16 cellular contexts compared by ENCODE assay signal in genomic region chr14:95410838-95411237, GRCh38.
A peak's percentile ranks its signal among the peaks of the same experiment; 100 is the strongest.
DNase-seq lines count a peak whose midpoint lies in the region; ATAC-seq and TF ChIP-seq lines count a peak whose summit lies in the region.
"Had no signal": no experiment of that assay in that cellular context is flagged by ENCODE, and none has a peak within 500 bp of the region (broad histone marks: within the 10 kb centered on the region; RNA-seq: fewer than 3 reads in every experiment).

No MANE protein-coding gene starts in this region.

- TF ChIP-seq CTCF in heart right ventricle (IDR thresholded peaks at IDR 0.05) = no peak
- TF ChIP-seq CTCF in ascending aorta (IDR thresholded peaks at IDR 0.05) = no peak
- TF ChIP-seq CTCF in tibial artery (IDR thresholded peaks at IDR 0.05) = no peak

- intact Hi-C loops in heart right ventricle (cut with DNase I) = no loop called here
- intact Hi-C loops in left cardiac atrium (cut with DNase I) = no loop called here
- intact Hi-C loops in ascending aorta (cut with DNase I) = no loop called here
- intact Hi-C loops in tibial artery (cut with DNase I; ENCODE audit: low total_unique reads) = no loop called here

- no peak overlapping the region for H3K4me2 ChIP-seq in neuronal stem cell (ENCODE audit: insufficient read depth, low read length, poor library complexity, severe bottlenecking)
- H3K4me2 ChIP-seq: BLaER1 had no signal

- DNase-seq in heart right ventricle (no peak), left cardiac atrium (no peak), ascending aorta (ENCODE audit: low spot score in 2 of 2) (no peak), neuronal stem cell (ENCODE audit: low spot score) (no peak), tibial artery (no peak), NCI-H1105 (lab: John Stamatoyannopoulos, UW) (no peak)
- no peak for DNase-seq in activated CD4-positive, CD25-positive, alpha-beta regulatory T cell treated with anti-CD3 and anti-CD28 coated beads, Interleukin-2, amount 50 U/mL, for 72 hours
- DNase-seq: 8988T; AML-193; Caco-2; CD8-positive, alpha-beta memory T cell; DND-41; GDM1; GOT3; H9 had no signal

- H3K9me3 ChIP-seq in heart right ventricle (no peaks in the 10 kb centered on the region), ascending aorta (no peaks in the 10 kb centered on the region), neuronal stem cell (replicated peaks in 1 of 2; ENCODE audit: control insufficient read depth in 2 of 2, insufficient read depth in 1 of 2, low read depth in 1 of 2, low read length in 2 of 2) (no peaks in the 10 kb centered on the region), tibial artery (no peaks in the 10 kb centered on the region)
- H3K9me3 ChIP-seq: BLaER1, Caco-2 had no signal

- no peak overlapping the region for H3K18ac ChIP-seq in neuronal stem cell (ENCODE audit: low read length)

- H3K23ac ChIP-seq in neuronal stem cell (ENCODE audit: low read depth, low read length, poor library complexity) = no peak overlapping the region

- H3K4me3 ChIP-seq in heart right ventricle (no peak overlapping the region), ascending aorta (no peak overlapping the region), neuronal stem cell (ENCODE audit: low read length in 2 of 2) (no peak overlapping the region), tibial artery (no peak overlapping the region)
- H3K4me3 ChIP-seq: BLaER1 had no signal

- H3K36me3 ChIP-seq in heart right ventricle = peaks cover 0 to 34% (median 0%) of the 10 kb centered on the region in 9 donors
- peaks cover 1 to 2% of the 10 kb centered on the region in 2 donors for H3K36me3 ChIP-seq in ascending aorta
- no peaks in the 10 kb centered on the region for H3K36me3 ChIP-seq in neuronal stem cell (replicated peaks in 1 of 2; ENCODE audit: control insufficient read depth in 2 of 2, insufficient read depth in 2 of 2, low read length in 2 of 2)
- peaks cover 0 to 5% (median 2%) of the 10 kb centered on the region in 3 donors for H3K36me3 ChIP-seq in tibial artery

- no peak overlapping the region for H2BK15ac ChIP-seq in neuronal stem cell (ENCODE audit: low read length)

- no peaks in the 10 kb centered on the region for H3K79me1 ChIP-seq in neuronal stem cell (ENCODE audit: low read depth, low read length)

- H2BK12ac ChIP-seq in neuronal stem cell (ENCODE audit: low read length) = no peak overlapping the region

- H3K27ac ChIP-seq in heart right ventricle = peak overlapping the region in 9 of 10 donors; percentile 16 to 78 (median 66)
- H3K27ac ChIP-seq in ascending aorta = peak overlapping the region; percentile 36 to 68
- H3K27ac ChIP-seq in neuronal stem cell (replicated peaks; ENCODE audit: low read length) = no peak overlapping the region
- peak overlapping the region; percentile 73 to 81 for H3K27ac ChIP-seq in tibial artery
- H3K27ac ChIP-seq: BLaER1 had no signal

- no peak overlapping the region for H3K4ac ChIP-seq in neuronal stem cell (ENCODE audit: low read length)

- H3K4me1 ChIP-seq in heart right ventricle (peaks cover 6 to 44% (median 17%) of the 10 kb centered on the region in 9 donors), ascending aorta (peaks cover 4 to 24% of the 10 kb centered on the region in 2 donors), neuronal stem cell (ENCODE audit: control insufficient read depth in 2 of 2, insufficient read depth in 1 of 2, low read depth in 1 of 2, low read length in 2 of 2) (peaks cover 0 to 16% of the 10 kb centered on the region in 2 donors), tibial artery (peaks cover 0 to 30% (median 25%) of the 10 kb centered on the region in 4 donors)
- H3K4me1 ChIP-seq: Caco-2 had no signal

- no peak overlapping the region for H2BK120ac ChIP-seq in neuronal stem cell (ENCODE audit: low read depth, low read length)

- no peak overlapping the region for H4K91ac ChIP-seq in neuronal stem cell (ENCODE audit: low read depth, low read length, poor library complexity)

- peak overlapping the region; percentile 10 for H2AK5ac ChIP-seq in neuronal stem cell (ENCODE audit: low read depth, low read length)

- H4K8ac ChIP-seq in neuronal stem cell (ENCODE audit: low read depth, low read length) = no peak overlapping the region

- ATAC-seq in heart right ventricle = no peak
- no peak for ATAC-seq in left cardiac atrium

- no peaks in the 10 kb centered on the region for H3K27me3 ChIP-seq in heart right ventricle
- H3K27me3 ChIP-seq in ascending aorta = no peaks in the 10 kb centered on the region
- peaks cover 0 to 51% (median 0%) of the 10 kb centered on the region in 3 experiments for H3K27me3 ChIP-seq in neuronal stem cell (ENCODE audit: control insufficient read depth in 3 of 3, insufficient read depth in 3 of 3, low read depth in 1 of 3, low read length in 3 of 3)
- H3K27me3 ChIP-seq in tibial artery = no peaks in the 10 kb centered on the region
- H3K27me3 ChIP-seq: BLaER1 had no signal

- H3K9ac ChIP-seq in neuronal stem cell (ENCODE audit: low read depth, low read length, poor library complexity) = no peak overlapping the region
- H3K9ac ChIP-seq: BLaER1 had no signal

- 69 to 75% methylated on average over 2 of the region's 2 CpGs for WGBS in heart right ventricle, 2 donors
- no CpG with 5 or more reads among the region's 2 CpGs for WGBS in neuronal stem cell (ENCODE audit: extremely low coverage in 2 of 2, insufficient read length in 2 of 2, insufficient replicate concordance in 1 of 2), 2 donors

- H3K14ac ChIP-seq in neuronal stem cell (ENCODE audit: low read length) = no peak overlapping the region

- H2AFZ ChIP-seq in neuronal stem cell (ENCODE audit: low read length) = no peak overlapping the region

- H2BK5ac ChIP-seq in neuronal stem cell (ENCODE audit: low read length) = no peak overlapping the region
